Comparison of ENCODE assay signal across 1 cellular context in genomic region chr15:66452421-66452820, GRCh38.
TF ChIP-seq lines count a peak whose summit lies in the region.

No MANE protein-coding gene starts in this region.

TF ChIP-seq in HepG2, 621 proteins besides CTCF, POLR2A, EP300 and RAD21:
- TF ChIP-seq HNF4G (IDR thresholded peaks at IDR 0.05; ENCODE audit: borderline replicate concordance, low read depth, low read length) (no peak), HNF4G (CRISPR knock-in tag; IDR thresholded peaks at IDR 0.05; ENCODE audit: borderline replicate concordance, low read depth) (no peak), ZFX (CRISPR knock-in tag; IDR thresholded peaks at IDR 0.05; ENCODE audit: low read depth) (0 out of 2 replicates have a peak, but pooled peaks have one; percentile 2), ZC3H13 (CRISPR knock-in tag; IDR thresholded peaks at IDR 0.05) (no peak)
